Comparison of ENCODE assay signal across 8 cellular contexts in the genomic region with DNA sequence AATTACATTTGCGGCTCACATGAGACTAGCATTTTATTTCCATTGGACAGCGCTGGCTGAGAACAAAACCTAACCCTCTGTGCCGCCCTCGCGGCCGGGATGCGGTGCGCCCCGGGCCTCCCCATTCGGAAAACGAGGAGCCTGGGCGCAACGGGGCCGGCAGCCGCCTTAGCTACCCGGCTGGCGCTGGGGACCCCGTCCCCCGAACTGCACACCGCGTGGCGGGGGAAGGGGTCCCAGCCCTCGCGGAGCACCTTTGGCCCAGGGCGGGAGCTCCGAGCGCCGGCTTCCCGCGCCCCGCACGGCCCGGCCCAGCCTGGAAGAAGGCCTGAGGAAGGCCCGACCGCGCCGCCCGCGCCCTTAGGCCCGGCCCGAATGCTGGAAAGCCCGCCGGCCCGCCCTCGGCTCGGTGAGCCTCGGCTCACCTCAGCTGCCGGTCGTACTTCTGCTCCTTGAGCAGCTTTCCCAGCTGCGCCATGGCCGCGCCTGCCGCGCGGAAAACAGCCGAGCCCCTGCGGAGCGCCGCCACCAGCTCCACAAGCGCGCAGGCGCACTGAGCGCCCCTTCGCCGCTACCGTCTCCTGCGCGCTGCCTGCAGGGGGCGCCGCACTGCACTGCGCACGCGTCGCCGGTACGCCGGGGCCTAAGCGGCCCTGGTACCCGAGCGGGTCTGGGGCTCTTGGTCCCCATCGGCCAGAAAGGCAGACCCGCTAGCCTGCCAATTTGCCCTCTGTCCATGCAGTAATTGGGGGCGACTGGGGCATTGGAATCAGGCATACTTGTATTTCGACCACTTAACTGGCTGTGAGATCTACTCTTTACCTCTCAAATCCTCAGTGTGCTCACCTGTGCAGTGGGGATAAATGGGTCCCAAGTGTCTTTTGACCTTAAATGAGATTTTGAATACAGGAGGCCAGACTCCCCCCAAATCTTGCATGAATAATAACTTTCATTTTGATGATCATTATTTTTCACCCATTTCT. TPM values are rescaled to one million over a fixed set of nuclear protein-coding genes. Genes with fewer than 3 reads are reported as not detected.
DNase-seq lines count a peak whose midpoint lies in the region; ATAC-seq and TF ChIP-seq lines count a peak whose summit lies in the region.

Gene NAE1, minus strand, starts transcription at position 555 of the 983 bp plus-strand sequence. Its CDS starts 77 bp downstream, at position 478.

- TF ChIP-seq POLR2A in right lobe of liver (IDR thresholded peaks at IDR 0.05), result peak; percentile 87

- intact Hi-C loops in right lobe of liver (cut with DNase I), result no loop called here

- no peaks in the 10 kb centered on the region for H3K27me3 ChIP-seq in right lobe of liver

- ATAC-seq in GM19328 (IDR thresholded peaks at IDR 0.05; ENCODE audit: unreplicated experiment) (peak; percentile 94), HG03520 (IDR thresholded peaks at IDR 0.05; ENCODE audit: unreplicated experiment) (peak; percentile 89), right lobe of liver (peak; percentile 98 to 99 (median 98))

- H3K9me3 ChIP-seq in right lobe of liver, result no peaks in the 10 kb centered on the region

- WGBS in right lobe of liver (ENCODE audit: insufficient coverage, low coverage, low lambda C conversion rate, missing lambda C conversion rate), result under 1% methylated on average over 24 of the region's 84 CpGs

- H3K27ac ChIP-seq in C4-2B, result peak within 1 kb of the TSS; percentile 84
- peak within 1 kb of the TSS; percentile 67 to 75 (median 69) for H3K27ac ChIP-seq in right lobe of liver

- H3K36me3 ChIP-seq in right lobe of liver, result peaks cover 0 to 12% (median 4%) of the 10 kb centered on the region in 4 donors

- H3K4me1 ChIP-seq in right lobe of liver, result peaks cover 0 to 9% (median 4%) of the 10 kb centered on the region in 4 donors

- TF ChIP-seq CTCF in C4-2B (conservative IDR thresholded peaks at IDR 0.05), result peak; percentile 99
- TF ChIP-seq CTCF in right lobe of liver (IDR thresholded peaks at IDR 0.05), result peak; percentile 96 to 99 (median 98)

- peak within 1 kb of the TSS; percentile 72 to 92 (median 76) for H3K4me3 ChIP-seq in right lobe of liver

- DNase-seq in NCI-H526 treated with DMSO at 0.1 percent for 48 hours (lab: John Stamatoyannopoulos, UW) (peak; percentile 61), dermis microvascular lymphatic vessel endothelial cell (ENCODE audit: low read depth in 2 of 2) (peak; percentile 74 to 88), right lobe of liver (peak; percentile 89 to 90 (median 90))
- DNase-seq in activated CD4-positive, alpha-beta T cell treated with anti-CD3 and anti-CD28 coated beads, Interleukin-2, amount 50 U/mL, for 24 hours (ENCODE audit: low read depth in 1 of 2, low spot score in 1 of 2), result peak; percentile 80 to 84
- peak; percentile 83 to 89 for DNase-seq in stimulated activated CD4-positive, alpha-beta T cell treated with anti-CD3 and anti-CD28 coated beads, Interleukin-4, amount 100 ng/mL, for 4 hours

RNA-seq across cellular contexts. Expression of gene NAE1, which starts in this region (rescaled TPM):
- total RNA-seq in dermis microvascular lymphatic vessel endothelial cell (31.6 and 44.3 TPM in 2 replicates), right lobe of liver (10 to 100 TPM; 16.4 to 22.7 (median 20.2) TPM)

Comparison
In these comparisons a context has a peak if more than half of its experiments do, and no peak if none do; other contexts are left out.
1. Peak in every context shown above with its lines: DNase-seq, ATAC-seq, H3K4me3 ChIP-seq and H3K27ac ChIP-seq.